Comparison of ENCODE assay signal across 20 cellular contexts in genomic region chr7:25103766-25104165, GRCh38.
"Had no signal": no experiment of that assay in that cellular context is flagged by ENCODE, and none has a peak within 500 bp of the region (broad histone marks: within the 10 kb centered on the region; RNA-seq: fewer than 3 reads in every experiment).

No MANE protein-coding gene starts in this region.

- H3K27ac ChIP-seq: epithelial cell of prostate, esophagus muscularis mucosa, gastrocnemius medialis, heart right ventricle, left ventricle myocardium inferior, lower lobe of right lung, spleen, tibial artery, upper lobe of left lung, uterus had no signal

- FAIRE-seq: islet of Langerhans had no signal

- ATAC-seq: effector memory CD8-positive, alpha-beta T cell; gastrocnemius medialis; heart right ventricle; lower lobe of right lung; natural killer cell; sciatic nerve; stimulated activated memory B cell treated with anti-CD40 and anti-IgM and Interleukin-4, amounts not matched to agents 10 μg/mL and 1 μg/mL and 100 μg/mL, for 72 hours had no signal

- DNase-seq: effector memory CD8-positive, alpha-beta T cell; gastrocnemius medialis; heart right ventricle; hypothalamus; left ventricle myocardium inferior; lower lobe of right lung; natural killer cell; posterior cingulate gyrus; spleen; stimulated activated CD4-positive, alpha-beta T cell treated with anti-CD3 and anti-CD28 coated beads, Interleukin-15, amount 100 ng/mL, for 24 hours; stimulated activated CD4-positive, alpha-beta T cell treated with anti-CD3 and anti-CD28 coated beads, Interleukin-1b, Interleukin-23, amount 100 ng/mL, for 48 hours; stimulated activated CD4-positive, alpha-beta T cell treated with anti-CD3 and anti-CD28 coated beads, Interleukin-4, amount 100 ng/mL, for 24 hours; tibial artery; upper lobe of left lung; uterus had no signal

- H3K4me1 ChIP-seq: esophagus muscularis mucosa, gastrocnemius medialis, left ventricle myocardium inferior, lower lobe of right lung, spleen, tibial artery, upper lobe of left lung, uterus had no signal

- H3K9me3 ChIP-seq: esophagus muscularis mucosa, gastrocnemius medialis, heart right ventricle, left ventricle myocardium inferior, lower lobe of right lung, spleen, tibial artery, upper lobe of left lung, uterus had no signal

- H3K27me3 ChIP-seq: esophagus muscularis mucosa, gastrocnemius medialis, heart right ventricle, tibial artery, upper lobe of left lung, uterus had no signal

- H3K36me3 ChIP-seq: esophagus muscularis mucosa, gastrocnemius medialis, heart right ventricle, left ventricle myocardium inferior, lower lobe of right lung, spleen, tibial artery, upper lobe of left lung, uterus had no signal

- H3K4me3 ChIP-seq: esophagus muscularis mucosa, gastrocnemius medialis, heart right ventricle, left ventricle myocardium inferior, lower lobe of right lung, spleen, tibial artery, upper lobe of left lung, uterus had no signal
